32 cellular contexts compared by ENCODE assay signal in genomic region chr4:177490769-177491168, GRCh38. TPM values are rescaled to one million over a fixed set of nuclear protein-coding genes. Genes with fewer than 3 reads are reported as not detected.
DNase-seq lines count a peak whose midpoint lies in the region; ATAC-seq, FAIRE-seq and TF ChIP-seq lines count a peak whose summit lies in the region.
"Had no signal": no experiment of that assay in that cellular context is flagged by ENCODE, and none has a peak within 500 bp of the region (broad histone marks: within the 10 kb centered on the region; RNA-seq: fewer than 3 reads in every experiment).

No MANE protein-coding gene starts in this region.

- no peak overlapping the region for H2BK20ac ChIP-seq in IMR-90 (ENCODE audit: low read depth, low read length)

- H2BK15ac ChIP-seq in IMR-90 (ENCODE audit: low read depth, low read length) = no peak overlapping the region; the same call in 2 of the 3 replicates

- no peak overlapping the region for H2BK5ac ChIP-seq in IMR-90 (ENCODE audit: low read depth, low read length, poor library complexity, severe bottlenecking)

- H3F3A ChIP-seq in neural cell (ENCODE audit: insufficient read depth, low read length, poor library complexity, severe bottlenecking) = no peaks in the 10 kb centered on the region

- H3K4me2 ChIP-seq in HepG2 (ENCODE audit: low read depth, low read length) = no peak overlapping the region
- H3K4me2 ChIP-seq in IMR-90 (ENCODE audit: low read depth, low read length) = no peak overlapping the region
- H3K4me2 ChIP-seq in neural cell (ENCODE audit: low read length) = no peak overlapping the region
- H3K4me2 ChIP-seq: A549; BLaER1; BLaER1 treated with 17β-estradiol and CSF1 and Interleukin-3, amounts not matched to agents 10 nM and 100 nM had no signal

- FAIRE-seq in HepG2 (lab: Jason Lieb, UNC) = no peak
- FAIRE-seq: A549, D721Med had no signal

- H3K56ac ChIP-seq in IMR-90 (ENCODE audit: extremely low read depth, insufficient read depth, low read length) = no peak overlapping the region

- H4K5ac ChIP-seq in IMR-90 (ENCODE audit: low read depth, low read length) = peak overlapping the region; percentile 85; the same call in 1 of the 2 replicates

- no peak overlapping the region for H3K4me3 ChIP-seq in HepG2 (replicated peaks in 1 of 3; ENCODE audit: insufficient read depth in 1 of 3, low read depth in 2 of 3, low read length in 3 of 3)
- H3K4me3 ChIP-seq in right lobe of liver = no peak overlapping the region
- no peak overlapping the region for H3K4me3 ChIP-seq in IMR-90 (ENCODE audit: insufficient read depth, low read depth, low read length)
- H3K4me3 ChIP-seq in neural cell (ENCODE audit: low read length) = peak overlapping the region; percentile 17
- H3K4me3 ChIP-seq: A549; BLaER1; BLaER1 treated with 17β-estradiol and CSF1 and Interleukin-3, amounts not matched to agents 10 nM and 100 nM had no signal

- 2% methylated on average over 2 of the region's 2 CpGs for WGBS in HepG2 (ENCODE audit: low lambda C conversion rate)
- WGBS in right lobe of liver (ENCODE audit: insufficient coverage, low coverage, low lambda C conversion rate, missing lambda C conversion rate) = 54% methylated on average over 2 of the region's 2 CpGs
- 33% methylated on average over 1 of the region's 2 CpGs; no CpG with 5 or more reads in 1 of the 2 experiments for WGBS in IMR-90 (ENCODE audit: extremely low coverage in 2 of 2, insufficient read length in 1 of 2), 2 experiments

- TF ChIP-seq RAD21 in HepG2 (CRISPR knock-in tag; IDR thresholded peaks at IDR 0.05) (no peak), IMR-90 (IDR thresholded peaks at IDR 0.05; ENCODE audit: low read length) (no peak), neural cell (conservative IDR thresholded peaks at IDR 0.05) (no peak)

- H4K8ac ChIP-seq in IMR-90 (ENCODE audit: low read depth in 2 of 2, low read length in 2 of 2) = no peak overlapping the region

- no peaks in the 10 kb centered on the region for H3K9me1 ChIP-seq in IMR-90 (ENCODE audit: insufficient read depth, low read length)

- H3K23ac ChIP-seq in IMR-90 (ENCODE audit: low read depth, low read length) = no peak overlapping the region

- H2AFZ ChIP-seq in HepG2 (ENCODE audit: low read length) = no peak overlapping the region
- no peak overlapping the region for H2AFZ ChIP-seq in IMR-90 (replicated peaks; ENCODE audit: low read length, poor library complexity)
- no peak overlapping the region for H2AFZ ChIP-seq in neural cell (ENCODE audit: low read depth, low read length)

- H3K4ac ChIP-seq in IMR-90 (ENCODE audit: low read depth, low read length) = no peak overlapping the region

- dilution Hi-C loops in IMR-90 (cut with HindIII; ENCODE audit: low sequenced_read_pairs, unreplicated experiment) = no loop called here

- intact Hi-C loops in HepG2 (cut with micrococcal nuclease; ENCODE audit: unreplicated experiment) = no loop called here
- intact Hi-C loops in right lobe of liver (cut with DNase I) = no loop called here
- intact Hi-C loops in IMR-90 (cut with micrococcal nuclease) = no loop called here

- POLR2A ChIA-PET in HepG2 (lab: Yijun Ruan, JAX) (no interaction called here), IMR-90 (lab: Charles Lee; ENCODE audit: unreplicated experiment) (no interaction called here)

- no peak overlapping the region for H2BK120ac ChIP-seq in IMR-90 (ENCODE audit: low read depth, low read length)

- H3K27ac ChIP-seq in HepG2 (ENCODE audit: extremely low read length, insufficient read depth, low read length) (no peak overlapping the region), right lobe of liver (no peak overlapping the region), IMR-90 (ENCODE audit: insufficient read depth, low read length) (no peak overlapping the region), neural cell (ENCODE audit: low read length) (peak overlapping the region; percentile 67)
- H3K27ac ChIP-seq: 22Rv1; A549; BLaER1; BLaER1 treated with 17β-estradiol and CSF1 and Interleukin-3, amounts not matched to agents 10 nM and 100 nM; C4-2B had no signal

- ATAC-seq in HepG2 (no peak), right lobe of liver (no peak), IMR-90 (ENCODE audit: low read depth) (no peak)
- ATAC-seq: A549; CD8-positive, alpha-beta T cell had no signal

- H2AK9ac ChIP-seq in IMR-90 (replicated peaks; ENCODE audit: low read depth, low read length, poor library complexity) = no peak overlapping the region

- peak overlapping the region; percentile 74; the same call in 1 of the 2 replicates for H3K18ac ChIP-seq in IMR-90 (ENCODE audit: low read depth, low read length)

- H4K91ac ChIP-seq in IMR-90 (ENCODE audit: insufficient read depth, low read depth, low read length) = no peak overlapping the region

- no peaks in the 10 kb centered on the region for H3K79me1 ChIP-seq in IMR-90 (ENCODE audit: low read depth in 1 of 2, low read length in 2 of 2)

- in situ Hi-C loops in HepG2 (cut with HindIII; ENCODE audit: extremely low pct_ligation_motif_present, low pct_unique_long_range_greater_than_20kb) = no loop called here
- in situ Hi-C loops in IMR-90 (cut with MboI; ENCODE audit: low sequenced_read_pairs) = no loop called here
- in situ Hi-C loops in G401 (cut with HindIII; ENCODE audit: low sequenced_read_pairs) = no loop called here

- H3K79me2 ChIP-seq in HepG2 (ENCODE audit: insufficient read depth, low read length) = no peaks in the 10 kb centered on the region
- no peaks in the 10 kb centered on the region for H3K79me2 ChIP-seq in neural cell (replicated peaks; ENCODE audit: insufficient read depth, low read length)

- H3K36me3 ChIP-seq in HepG2 (replicated peaks in 1 of 2; ENCODE audit: control insufficient read depth in 1 of 2, insufficient read depth in 2 of 2, low read length in 2 of 2) (no peaks in the 10 kb centered on the region), right lobe of liver (no peaks in the 10 kb centered on the region), IMR-90 (ENCODE audit: control insufficient read depth, insufficient read depth, low read length) (no peaks in the 10 kb centered on the region), neural cell (ENCODE audit: insufficient read depth, low read length) (no peaks in the 10 kb centered on the region)
- H3K36me3 ChIP-seq: BE2C; BLaER1; BLaER1 treated with 17β-estradiol and CSF1 and Interleukin-3, amounts not matched to agents 10 nM and 100 nM had no signal

- H3K27me3 ChIP-seq in HepG2 (ENCODE audit: control insufficient read depth in 1 of 2, insufficient read depth in 2 of 2, low read length in 2 of 2) = no peaks in the 10 kb centered on the region
- H3K27me3 ChIP-seq in right lobe of liver = no peaks in the 10 kb centered on the region
- no peaks in the 10 kb centered on the region for H3K27me3 ChIP-seq in IMR-90 (ENCODE audit: control insufficient read depth, insufficient read depth, low read length)
- no peaks in the 10 kb centered on the region for H3K27me3 ChIP-seq in neural cell (ENCODE audit: insufficient read depth, low read depth, low read length)
- H3K27me3 ChIP-seq: BE2C; BLaER1; BLaER1 treated with 17β-estradiol and CSF1 and Interleukin-3, amounts not matched to agents 10 nM and 100 nM had no signal

- TF ChIP-seq POLR2A in HepG2 (IDR thresholded peaks at IDR 0.05; ENCODE audit: insufficient read depth in 1 of 2, low read depth in 2 of 2, low read length in 2 of 2) (no peak), right lobe of liver (IDR thresholded peaks at IDR 0.05) (no peak), IMR-90 (IDR thresholded peaks at IDR 0.05; ENCODE audit: low read depth, low read length) (no peak)

- DNase-seq in HepG2 (ENCODE audit: low spot score) (no peak), right lobe of liver (no peak), IMR-90 (no peak), islet precursor cell (no peak), G401 (ENCODE audit: low spot score) (no peak)
- DNase-seq: 8988T; ACHN; AML-193; BE2C; C1 segment of cervical spinal cord; Caco-2; Calu3; CD4-positive, alpha-beta memory T cell; CD4-positive, alpha-beta T cell; CD4-positive, CD25-positive, alpha-beta regulatory T cell; CD8-positive, alpha-beta memory T cell; CD8-positive, alpha-beta T cell; COR-L47; DMS 273 treated with DMSO at 0.1 percent for 48 hours; DMS153; DMS53; DMS79; DMS79 treated with DMSO at 0.1 percent for 48 hours; DND-41; EL had no signal

- no peak overlapping the region for H3K9ac ChIP-seq in HepG2 (ENCODE audit: insufficient read depth, low read depth, low read length)
- H3K9ac ChIP-seq in IMR-90 (ENCODE audit: low read depth, low read length) = no peak overlapping the region
- H3K9ac ChIP-seq in neural cell (ENCODE audit: low read length) = peak overlapping the region; percentile 27
- H3K9ac ChIP-seq: BLaER1; BLaER1 treated with 17β-estradiol and CSF1 and Interleukin-3, amounts not matched to agents 10 nM and 100 nM had no signal

- TF ChIP-seq EP300 in HepG2 (IDR thresholded peaks at IDR 0.05; ENCODE audit: low read depth in 2 of 2, low read length in 2 of 2) (no peak), HepG2 (CRISPR knock-in tag; IDR thresholded peaks at IDR 0.05; ENCODE audit: borderline replicate concordance) (no peak), neural cell (conservative IDR thresholded peaks at IDR 0.05; ENCODE audit: poor library complexity, severe bottlenecking) (peak; percentile 95)

- H3K4me1 ChIP-seq in HepG2 (ENCODE audit: insufficient read depth, low read length) = no peaks in the 10 kb centered on the region
- no peaks in the 10 kb centered on the region for H3K4me1 ChIP-seq in right lobe of liver
- peaks cover 7% of the 10 kb centered on the region for H3K4me1 ChIP-seq in IMR-90 (ENCODE audit: control insufficient read depth, insufficient read depth, low read length)
- H3K4me1 ChIP-seq: A549; BE2C; BLaER1; BLaER1 treated with 17β-estradiol and CSF1 and Interleukin-3, amounts not matched to agents 10 nM and 100 nM; Caco-2 had no signal

- H3K9me2 ChIP-seq in neural cell (ENCODE audit: insufficient read depth, low read length) = no peaks in the 10 kb centered on the region

- no peaks in the 10 kb centered on the region for H4K20me1 ChIP-seq in HepG2 (ENCODE audit: insufficient read depth, low read length)
- no peaks in the 10 kb centered on the region for H4K20me1 ChIP-seq in IMR-90 (ENCODE audit: insufficient read depth, low read length)
- no peaks in the 10 kb centered on the region for H4K20me1 ChIP-seq in neural cell (ENCODE audit: insufficient read depth)
- H4K20me1 ChIP-seq: BLaER1; BLaER1 treated with 17β-estradiol and CSF1 and Interleukin-3, amounts not matched to agents 10 nM and 100 nM had no signal

- H3K9me3 ChIP-seq in HepG2 (ENCODE audit: low read length) = no peaks in the 10 kb centered on the region
- H3K9me3 ChIP-seq in right lobe of liver = no peaks in the 10 kb centered on the region
- no peaks in the 10 kb centered on the region for H3K9me3 ChIP-seq in IMR-90 (ENCODE audit: control insufficient read depth, insufficient read depth, low read length)
- no peaks in the 10 kb centered on the region for H3K9me3 ChIP-seq in neural cell (ENCODE audit: low read length)
- H3K9me3 ChIP-seq: A549, BE2C, BLaER1, Caco-2 had no signal

- CTCF ChIA-PET in HepG2 (lab: Yijun Ruan, JAX; ENCODE audit: low intra/inter-chr PET ratio, low total read pairs) = no interaction called here
- CTCF ChIA-PET in IMR-90 (lab: Yijun Ruan, JAX) = interaction anchor here (0.7 kb wide), 1 partner anchor 184 kb away, joined by 3 read pairs; no protein-coding TSS in a partner anchor

- no peak overlapping the region for H2AK5ac ChIP-seq in IMR-90 (ENCODE audit: low read depth, low read length)

- H3K14ac ChIP-seq in IMR-90 (replicated peaks; ENCODE audit: low read depth, low read length) = no peak overlapping the region

- TF ChIP-seq CTCF in HepG2 (CRISPR knock-in tag; IDR thresholded peaks at IDR 0.05) (no peak), right lobe of liver (IDR thresholded peaks at IDR 0.05) (no peak), IMR-90 (conservative IDR thresholded peaks at IDR 0.05; ENCODE audit: low read depth, low read length) (no peak), neural cell (IDR thresholded peaks at IDR 0.05; ENCODE audit: poor library complexity, severe bottlenecking) (no peak)

- BruUV-seq in HepG2 (replicated peaks; lab: Mats Ljungman, UMichigan) = no TSS peak
- BruUV-seq in IMR-90 (replicated peaks; lab: Mats Ljungman, UMichigan) = no TSS peak

RNA-seq across cellular contexts. Expression of gene AGA, which starts 48.5 kb away (rescaled TPM):
- total RNA-seq in HepG2 (2016; rRNA removed; fragmentation: Illumina TruSeq; extraction: Trizol) = 12.2 and 22.3 TPM in 2 replicates
- total RNA-seq in HepG2 (2016; cell fraction: cytosol; rRNA removed; fragmentation: Illumina TruSeq; extraction: Trizol; ENCODE audit: low read depth) = 2.9 and 5.1 TPM in 2 replicates
- total RNA-seq in HepG2 (2016; cell fraction: insoluble cytoplasmic fraction; rRNA removed; fragmentation: Illumina TruSeq; extraction: Trizol) = 14.5 and 23.2 TPM in 2 replicates
- total RNA-seq in HepG2 (2016; cell fraction: membrane; rRNA removed; fragmentation: Illumina TruSeq; extraction: Trizol) = 5.5 and 7.9 TPM in 2 replicates
- 13.4 and 20.8 TPM in 2 replicates for total RNA-seq in HepG2 (2016; cell fraction: nucleus; rRNA removed; fragmentation: Illumina TruSeq; extraction: Trizol)
- 21.2 and 21.9 TPM in 2 replicates for polyA plus RNA-seq in HepG2 (2011; rRNA removed)
- polyA plus RNA-seq in HepG2 (2011; cell fraction: cytosol; rRNA removed) = 17.7 and 24.9 TPM in 2 replicates
- 13.2 and 20.0 TPM in 2 replicates for polyA plus RNA-seq in HepG2 (2011; cell fraction: nucleus; rRNA removed)
- 25.3 and 27.5 TPM in 2 replicates for polyA plus RNA-seq in HepG2 (2012)
- polyA plus RNA-seq in HepG2 (2016; cell fraction: cytosol; fragmentation: Illumina TruSeq; extraction: Trizol; ENCODE audit: low read depth) = 3.2 and 3.5 TPM in 2 replicates
- polyA plus RNA-seq in HepG2 (2016; cell fraction: insoluble cytoplasmic fraction; fragmentation: Illumina TruSeq; extraction: Trizol; ENCODE audit: low read depth) = 9.8 and 10.5 TPM in 2 replicates
- 5.9 TPM in 2 replicates for polyA plus RNA-seq in HepG2 (2016; cell fraction: membrane; fragmentation: Illumina TruSeq; extraction: Trizol; ENCODE audit: low read depth)
- 17.2 and 24.0 TPM in 2 replicates for polyA plus RNA-seq in HepG2 (2016; cell fraction: nucleus; fragmentation: Illumina TruSeq; extraction: Trizol; ENCODE audit: insufficient read depth, low read depth)
- 9.0 and 18.1 TPM in 2 replicates for polyA minus RNA-seq in HepG2 (2011; rRNA and poly(A)+ RNA removed; ENCODE audit: low replicate concordance)
- polyA minus RNA-seq in HepG2 (2011; cell fraction: cytosol; rRNA and poly(A)+ RNA removed) = 16.5 and 22.6 TPM in 2 replicates
- polyA minus RNA-seq in HepG2 (2011; cell fraction: nucleus; rRNA and poly(A)+ RNA removed) = 14.7 and 27.5 TPM in 2 replicates
- total RNA-seq in right lobe of liver = 10 to 100 TPM; 15.9 to 26.8 (median 21.5) TPM
- 35.8 and 38.5 TPM in 2 replicates for total RNA-seq in IMR-90 (2012; rRNA removed)
- 24.7 and 26.3 TPM in 2 replicates for polyA plus RNA-seq in IMR-90 (2012; rRNA removed)
- polyA plus RNA-seq in IMR-90 (2012; cell fraction: cytosol; rRNA removed) = 21.4 and 27.6 TPM in 2 replicates
- polyA plus RNA-seq in IMR-90 (2012; cell fraction: nucleus; rRNA removed; ENCODE audit: low replicate concordance) = 9.2 and 18.4 TPM in 2 replicates
- polyA plus RNA-seq in neural cell = 3.1 and 4.9 TPM in 2 replicates
- polyA minus RNA-seq in neural cell = 1.5 and 2.5 TPM in 2 replicates
- 8.1 and 14.5 TPM in 2 replicates for total RNA-seq in G401 (2014; rRNA removed; shearing (Covaris generic))
